Comparison of ENCODE assay signal across 8 cellular contexts in genomic region chr9:100598641-100599145, GRCh38. TPM values are rescaled to one million over a fixed set of nuclear protein-coding genes. Genes with fewer than 3 reads are reported as not detected.
DNase-seq lines count a peak whose midpoint lies in the region; ATAC-seq and TF ChIP-seq lines count a peak whose summit lies in the region.

No MANE protein-coding gene starts in this region.

- H3K36me3 ChIP-seq in left lung = no peaks in the 10 kb centered on the region

- H3K4me1 ChIP-seq in left lung = peaks cover 0 to 4% of the 10 kb centered on the region in 2 donors

- no peaks in the 10 kb centered on the region for H3K27me3 ChIP-seq in left lung

- H3K4me3 ChIP-seq in AG09309 (ENCODE audit: control insufficient read depth, low read depth, low read length) = peak overlapping the region; percentile 54
- peak overlapping the region; percentile 29 to 44 for H3K4me3 ChIP-seq in left lung

- no peak for TF ChIP-seq CTCF in AG09309 (IDR thresholded peaks at IDR 0.05; ENCODE audit: control insufficient read depth, insufficient read depth, low read depth, low read length, missing control alignments)
- no peak for TF ChIP-seq CTCF in left lung (IDR thresholded peaks at IDR 0.05)

- DNase-seq in AG09309 (ENCODE audit: low read depth) (no peak), NCI-H2227 treated with DMSO at 0.1 percent for 48 hours (lab: John Stamatoyannopoulos, UW) (peak; percentile 89), dedifferentiated amniotic fluid mesenchymal stem cell (ENCODE audit: extremely low spot score) (peak; percentile 64), left lung (peak; percentile 89 to 95)
- peak; percentile 85 for DNase-seq in activated CD4-positive, alpha-beta T cell treated with anti-CD3 and anti-CD28 coated beads for 48 hours
- DNase-seq in stimulated activated CD4-positive, alpha-beta T cell treated with anti-CD3 and anti-CD28 coated beads, Interleukin-2, amount 100 ng/mL, for 48 hours = peak; percentile 71 to 76

- peak; percentile 78 for ATAC-seq in GM19023 (IDR thresholded peaks at IDR 0.05; ENCODE audit: unreplicated experiment)
- ATAC-seq in HG03159 (IDR thresholded peaks at IDR 0.05; ENCODE audit: unreplicated experiment) = peak; percentile 75
- peak; percentile 84 for ATAC-seq in left lung

- no peaks in the 10 kb centered on the region for H3K9me3 ChIP-seq in left lung

- intact Hi-C loops in left lung (cut with DNase I) = loop anchor here in 1 of 2 donors (10.0 kb wide), 1 partner anchor 244 kb away; the partner anchor contains the start of gene TEX10

- H3K27ac ChIP-seq in left lung = peak overlapping the region; percentile 43 to 53

RNA-seq across cellular contexts. Expression of gene CAVIN4, which starts 20.8 kb away (rescaled TPM):
- 1 to 10 TPM in 1 of 2 donors, under 1 TPM in 1; 0.85 to 1.0 TPM for total RNA-seq in left lung
